In the genomic region with DNA sequence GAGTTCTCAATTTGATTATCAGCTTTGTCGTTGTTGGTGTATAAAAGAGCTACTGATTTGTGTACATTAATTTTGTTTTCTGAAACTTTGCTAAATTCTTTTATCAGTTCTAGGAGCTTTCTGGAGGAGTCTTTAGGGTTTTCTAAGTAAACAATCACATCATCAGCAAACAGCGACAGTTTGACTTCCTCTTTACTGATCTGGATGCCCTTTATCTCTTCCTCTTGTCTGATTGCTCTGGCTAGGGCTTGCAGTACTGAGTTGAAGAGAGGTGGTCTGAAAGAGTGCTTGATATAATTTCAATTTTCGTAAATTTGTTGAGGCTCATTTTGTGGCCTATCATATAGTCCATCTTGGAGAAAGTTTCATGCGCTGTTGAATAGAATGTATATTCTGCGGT, we compare ENCODE assay signal across 18 cellular contexts.
"Had no signal": no experiment of that assay in that cellular context is flagged by ENCODE, and none has a peak within 500 bp of the region (broad histone marks: within the 10 kb centered on the region; RNA-seq: fewer than 3 reads in every experiment).

No MANE protein-coding gene starts in this region.

- DNase-seq: occipital lobe; ovary; posterior cingulate gyrus; psoas muscle; right cardiac atrium; right lobe of liver; sigmoid colon; small intestine; stimulated activated CD4-positive, alpha-beta T cell treated with anti-CD3 and anti-CD28 coated beads, Interleukin-15, amount 100 ng/mL, for 24 hours; stimulated activated CD4-positive, alpha-beta T cell treated with anti-CD3 and anti-CD28 coated beads, Interleukin-2, amount 100 ng/mL, for 24 hours; stimulated activated CD4-positive, alpha-beta T cell treated with anti-CD3 and anti-CD28 coated beads, Interleukin-2, amount 100 ng/mL, for 48 hours; stimulated activated CD4-positive, alpha-beta T cell treated with anti-CD3 and anti-CD28 coated beads, Interleukin-4, amount 100 ng/mL, for 24 hours; stimulated activated naive B cell treated with anti-CD40 and anti-IgM and Interleukin-4, amounts not matched to agents 10 μg/mL and 1 μg/mL and 100 μg/mL, for 72 hours; stimulated activated naive CD4-positive, alpha-beta T cell treated with Interleukin-2 at 50 U/mL for 16 hours; stomach; thyroid gland; trophoblast cell; upper lobe of left lung had no signal
